In genomic region chr19:17248011-17248776, GRCh38 we compare ENCODE assay signal across 10 cellular contexts. TPM values are rescaled to one million over a fixed set of nuclear protein-coding genes. Genes with fewer than 3 reads are reported as not detected.
A peak's percentile ranks its signal among the peaks of the same experiment; 100 is the strongest.
DNase-seq lines count a peak whose midpoint lies in the region; ATAC-seq and TF ChIP-seq lines count a peak whose summit lies in the region.
"Had no signal": no experiment of that assay in that cellular context is flagged by ENCODE, and none has a peak within 500 bp of the region (broad histone marks: within the 10 kb centered on the region; RNA-seq: fewer than 3 reads in every experiment).

No MANE protein-coding gene starts in this region.

- H3K36me3 ChIP-seq in GM23338 (ENCODE audit: insufficient read depth) (no peaks in the 10 kb centered on the region), Panc1 (ENCODE audit: control insufficient read depth, insufficient read depth, low read length) (peaks cover 2% of the 10 kb centered on the region; the same call in 1 of the 2 replicates)

- H3K27me3 ChIP-seq in GM23338 (ENCODE audit: insufficient read depth) (no peaks in the 10 kb centered on the region), Panc1 (ENCODE audit: control insufficient read depth, insufficient read depth, low read length) (no peaks in the 10 kb centered on the region)

- in situ Hi-C loops in Panc1 (cut with HindIII; ENCODE audit: low pct_unique_long_range_greater_than_20kb, low sequenced_read_pairs), result no loop called here

- peaks cover 29% of the 10 kb centered on the region for H3F3A ChIP-seq in GM23338 (replicated peaks; ENCODE audit: low read depth)

- peaks cover 8% of the 10 kb centered on the region; the same call in 1 of the 2 replicates for H4K20me1 ChIP-seq in GM23338 (replicated peaks; ENCODE audit: insufficient read depth)

- H3K27ac Mint-ChIP-seq in GM23338 (peak overlapping the region; percentile 97), memory B cell (no peak overlapping the region)
- no peak overlapping the region for H3K27ac Mint-ChIP-seq in activated T-helper 17 cell treated with anti-CD3 and anti-CD28 coated beads, Interleukin-2, amount 50 U/mL, for 72 hours

- intact Hi-C loops in Panc1 (cut with micrococcal nuclease; ENCODE audit: unreplicated experiment), result no loop called here

- peaks cover 26% of the 10 kb centered on the region for H3K4me1 Mint-ChIP-seq in GM23338
- H3K4me1 Mint-ChIP-seq in memory B cell, result peaks cover 12% of the 10 kb centered on the region
- H3K4me1 Mint-ChIP-seq in activated T-helper 17 cell treated with anti-CD3 and anti-CD28 coated beads, Interleukin-2, amount 50 U/mL, for 72 hours, result no peaks in the 10 kb centered on the region

- BruUV-seq in Panc1 (replicated peaks; lab: Mats Ljungman, UMichigan), result no TSS peak

- no peaks in the 10 kb centered on the region for H3K9me2 ChIP-seq in GM23338 (ENCODE audit: insufficient read depth)

- TF ChIP-seq CTCF in GM23338 (conservative IDR thresholded peaks at IDR 0.05; ENCODE audit: low read depth in 2 of 2), result no peak
- TF ChIP-seq CTCF in Panc1 (IDR thresholded peaks at IDR 0.05), result no peak

- H2AFZ ChIP-seq in GM23338, result no peak overlapping the region

- H3K27me3 Mint-ChIP-seq in GM23338 (ENCODE audit: insufficient read depth, low read depth, poor library complexity) (peaks cover 27% of the 10 kb centered on the region), memory B cell (no peaks in the 10 kb centered on the region)
- no peaks in the 10 kb centered on the region for H3K27me3 Mint-ChIP-seq in activated T-helper 17 cell treated with anti-CD3 and anti-CD28 coated beads, Interleukin-2, amount 50 U/mL, for 72 hours

- H3K4me2 ChIP-seq in GM23338, result peak overlapping the region; percentile 78

- H3K36me3 Mint-ChIP-seq in GM23338 (ENCODE audit: low read depth) (peaks cover 5% of the 10 kb centered on the region), memory B cell (no peaks in the 10 kb centered on the region)
- no peaks in the 10 kb centered on the region for H3K36me3 Mint-ChIP-seq in activated T-helper 17 cell treated with anti-CD3 and anti-CD28 coated beads, Interleukin-2, amount 50 U/mL, for 72 hours (ENCODE audit: low read depth)

- ATAC-seq in GM23338 (peak; percentile 39), Panc1 (no peak), memory B cell (ENCODE audit: low read depth) (no peak), HG03439 (IDR thresholded peaks at IDR 0.05; ENCODE audit: unreplicated experiment) (no peak)
- ATAC-seq in activated T-helper 17 cell treated with anti-CD3 and anti-CD28 coated beads, Interleukin-2, amount 50 U/mL, for 72 hours (replicated peaks), result no peak

- peaks cover 20% of the 10 kb centered on the region for H3K79me2 ChIP-seq in GM23338 (replicated peaks; ENCODE audit: insufficient read depth)

- H3K9me3 Mint-ChIP-seq in GM23338, result no peaks in the 10 kb centered on the region
- no peaks in the 10 kb centered on the region for H3K9me3 Mint-ChIP-seq in memory B cell
- no peaks in the 10 kb centered on the region for H3K9me3 Mint-ChIP-seq in activated T-helper 17 cell treated with anti-CD3 and anti-CD28 coated beads, Interleukin-2, amount 50 U/mL, for 72 hours

- H3K9me3 ChIP-seq in Panc1 (ENCODE audit: control insufficient read depth, insufficient read depth, low read depth, low read length), result no peaks in the 10 kb centered on the region

- H3K4me3 Mint-ChIP-seq in GM23338, result peak overlapping the region; percentile 56
- H3K4me3 Mint-ChIP-seq in memory B cell, result peak overlapping the region; percentile 17
- no peak overlapping the region for H3K4me3 Mint-ChIP-seq in activated T-helper 17 cell treated with anti-CD3 and anti-CD28 coated beads, Interleukin-2, amount 50 U/mL, for 72 hours

- peak overlapping the region; percentile 75; the same call in 1 of the 2 replicates for H3K4me3 ChIP-seq in GM23338
- H3K4me3 ChIP-seq in Panc1 (ENCODE audit: low read depth in 2 of 2, low read length in 2 of 2), result no peak overlapping the region

- DNase-seq in GM23338 (ENCODE audit: low spot score) (peak; percentile 91), Panc1 (ENCODE audit: low read depth, low spot score) (no peak), memory B cell (ENCODE audit: low spot score in 2 of 2) (no peak)
- DNase-seq in activated CD4-positive, alpha-beta T cell treated with anti-CD3 and anti-CD28 coated beads for 1 hour, result no peak
- DNase-seq: NCI-H2081 treated with DMSO at 0.1 percent for 48 hours, occipital lobe had no signal

- peak overlapping the region; percentile 99 for H3K27ac ChIP-seq in GM23338 (ENCODE audit: low read depth)
- H3K27ac ChIP-seq in Panc1 (ENCODE audit: low read length), result peak overlapping the region; percentile 85
- H3K27ac ChIP-seq: VCaP had no signal

- H3K4me1 ChIP-seq in GM23338 (ENCODE audit: insufficient read depth) (peaks cover 32% of the 10 kb centered on the region), Panc1 (ENCODE audit: control insufficient read depth, insufficient read depth, low read length) (peaks cover 32% of the 10 kb centered on the region)

- POLR2A ChIA-PET in Panc1 (lab: Charles Lee), result no interaction called here

- CTCF ChIA-PET in Panc1 (lab: Charles Lee), result interaction anchor here (0.6 kb wide), 2 partner anchors 13 to 127 kb away, joined by 4 to 10 read pairs; no protein-coding TSS in a partner anchor

TF ChIP-seq in GM23338, 12 proteins besides CTCF, POLR2A, EP300 and RAD21 (continues in another document):
- TF ChIP-seq STAT1 (IDR thresholded peaks at IDR 0.05; ENCODE audit: unreplicated experiment) (no peak), EZH2 (IDR thresholded peaks at IDR 0.05; ENCODE audit: low read depth, unreplicated experiment) (no peak)
- TF ChIP-seq, protein P1, sequence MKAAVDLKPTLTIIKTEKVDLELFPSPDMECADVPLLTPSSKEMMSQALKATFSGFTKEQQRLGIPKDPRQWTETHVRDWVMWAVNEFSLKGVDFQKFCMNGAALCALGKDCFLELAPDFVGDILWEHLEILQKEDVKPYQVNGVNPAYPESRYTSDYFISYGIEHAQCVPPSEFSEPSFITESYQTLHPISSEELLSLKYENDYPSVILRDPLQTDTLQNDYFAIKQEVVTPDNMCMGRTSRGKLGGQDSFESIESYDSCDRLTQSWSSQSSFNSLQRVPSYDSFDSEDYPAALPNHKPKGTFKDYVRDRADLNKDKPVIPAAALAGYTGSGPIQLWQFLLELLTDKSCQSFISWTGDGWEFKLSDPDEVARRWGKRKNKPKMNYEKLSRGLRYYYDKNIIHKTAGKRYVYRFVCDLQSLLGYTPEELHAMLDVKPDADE (IDR thresholded peaks at IDR 0.05), result no peak

RNA-seq across cellular contexts. Expression of gene NR2F6, which starts 2.5 kb away (rescaled TPM):
- 172 and 209 TPM in 2 replicates for total RNA-seq in GM23338 (2014; rRNA removed; shearing (Covaris generic))
- 64.0 and 67.4 TPM in 2 replicates for polyA plus RNA-seq in GM23338 (2016; fragmentation: Nextera tagmentation; extraction: Ambion mirVana)
- total RNA-seq in Panc1 (2021; ENCODE audit: unreplicated experiment), result 173 TPM
- polyA plus RNA-seq in Panc1 (2012; ENCODE audit: insufficient read length), result 246 TPM
- total RNA-seq in activated T-helper 17 cell treated with anti-CD3 and anti-CD28 coated beads, Interleukin-2, amount 50 U/mL, for 72 hours, result 1 to 10 TPM; 6.8 to 9.2 TPM

RNA-seq across cellular contexts. Expression of gene USHBP1, which starts 16.4 kb away (rescaled TPM):
- 5.2 and 5.6 TPM in 2 replicates for total RNA-seq in GM23338 (2014; rRNA removed; shearing (Covaris generic))
- 4.0 and 4.6 TPM in 2 replicates for polyA plus RNA-seq in GM23338 (2016; fragmentation: Nextera tagmentation; extraction: Ambion mirVana)
- total RNA-seq in Panc1 (2021; ENCODE audit: unreplicated experiment), result not detected
- 0.39 TPM for polyA plus RNA-seq in Panc1 (2012; ENCODE audit: insufficient read length)
- total RNA-seq in activated T-helper 17 cell treated with anti-CD3 and anti-CD28 coated beads, Interleukin-2, amount 50 U/mL, for 72 hours, result under 1 TPM; 0.26 to 0.48 TPM
- total RNA-seq: Daoy had no signal

RNA-seq across cellular contexts. Expression of gene BABAM1, which starts 19.0 kb away (rescaled TPM):
- total RNA-seq in GM23338 (2014; rRNA removed; shearing (Covaris generic)), result 78.1 and 87.8 TPM in 2 replicates
- 88.7 and 95.0 TPM in 2 replicates for polyA plus RNA-seq in GM23338 (2016; fragmentation: Nextera tagmentation; extraction: Ambion mirVana)
- total RNA-seq in Panc1 (2021; ENCODE audit: unreplicated experiment), result 79.5 TPM
- polyA plus RNA-seq in Panc1 (2012; ENCODE audit: insufficient read length), result 119 TPM
- 100 to 1,000 TPM in 1 of 2 donors, 10 to 100 TPM in 1; 73.4 to 115 TPM for total RNA-seq in activated T-helper 17 cell treated with anti-CD3 and anti-CD28 coated beads, Interleukin-2, amount 50 U/mL, for 72 hours

RNA-seq across cellular contexts. Expression of gene OCEL1, which starts 22.2 kb away (rescaled TPM):
- 9.6 and 12.7 TPM in 2 replicates for total RNA-seq in GM23338 (2014; rRNA removed; shearing (Covaris generic))
- 47.4 and 50.6 TPM in 2 replicates for polyA plus RNA-seq in GM23338 (2016; fragmentation: Nextera tagmentation; extraction: Ambion mirVana)
- 37.1 TPM for total RNA-seq in Panc1 (2021; ENCODE audit: unreplicated experiment)
- polyA plus RNA-seq in Panc1 (2012; ENCODE audit: insufficient read length), result 41.8 TPM
- total RNA-seq in activated T-helper 17 cell treated with anti-CD3 and anti-CD28 coated beads, Interleukin-2, amount 50 U/mL, for 72 hours, result 10 to 100 TPM; 14.1 to 17.6 TPM

RNA-seq across cellular contexts. Expression of gene USE1, which starts 33.0 kb away (rescaled TPM):
- 13.7 and 15.5 TPM in 2 replicates for total RNA-seq in GM23338 (2014; rRNA removed; shearing (Covaris generic))
- 18.6 and 19.4 TPM in 2 replicates for polyA plus RNA-seq in GM23338 (2016; fragmentation: Nextera tagmentation; extraction: Ambion mirVana)
- 26.2 TPM for total RNA-seq in Panc1 (2021; ENCODE audit: unreplicated experiment)
- 47.9 TPM for polyA plus RNA-seq in Panc1 (2012; ENCODE audit: insufficient read length)
- 10 to 100 TPM; 27.8 to 30.6 TPM for total RNA-seq in activated T-helper 17 cell treated with anti-CD3 and anti-CD28 coated beads, Interleukin-2, amount 50 U/mL, for 72 hours

Comparison
In these comparisons a context has a peak if more than half of its experiments do, and no peak if none do; other contexts are left out.
1. RNA of gene NR2F6, which starts 2.5 kb away (total RNA-seq): 172 to 209 TPM in GM23338 and 173 TPM in Panc1 (single experiment); 6.8 to 9.2 TPM in activated T-helper 17 cell treated with anti-CD3 and anti-CD28 coated beads, Interleukin-2, amount 50 U/mL, for 72 hours; every median in the first group is over 10 times any median in the second.